ENCODE assay signal across 8 cellular contexts in genomic region chr20:45469336-45470261, GRCh38. TPM values are rescaled to one million over a fixed set of nuclear protein-coding genes. Genes with fewer than 3 reads are reported as not detected.
DNase-seq lines count a peak whose midpoint lies in the region; ATAC-seq and TF ChIP-seq lines count a peak whose summit lies in the region.

WFDC2 (plus strand) TSS chr20:45469753; CDS start chr20:45469782, 29 bp downstream.

- in situ Hi-C loops in astrocyte of the spinal cord (cut with HindIII; ENCODE audit: low sequenced_read_pairs): no loop called here

- TF ChIP-seq CTCF in CD8-positive, alpha-beta T cell (IDR thresholded peaks at IDR 0.05): no peak
- TF ChIP-seq CTCF in astrocyte of the spinal cord (IDR thresholded peaks at IDR 0.05; ENCODE audit: low read depth, low read length) (no peak), stomach (IDR thresholded peaks at IDR 0.05) (no peak)

- no peak within 1 kb of the TSS for H3K27ac ChIP-seq in CD8-positive, alpha-beta T cell (ENCODE audit: low read depth, low read length)
- H3K27ac ChIP-seq in HUES64 (ENCODE audit: low read depth, low read length) (no peak within 1 kb of the TSS), stomach (peak within 1 kb of the TSS; percentile 57 to 75 (median 70))

- no peak within 1 kb of the TSS for H3K27ac Mint-ChIP-seq in CD8-positive, alpha-beta T cell

- ATAC-seq in CD8-positive, alpha-beta T cell: no peak
- ATAC-seq in left colon (peak; percentile 71), HG03460 (IDR thresholded peaks at IDR 0.05; ENCODE audit: unreplicated experiment) (no peak)

- H3K4me3 Mint-ChIP-seq in CD8-positive, alpha-beta T cell: peak within 1 kb of the TSS; percentile 68

- H3K27me3 ChIP-seq in CD8-positive, alpha-beta T cell (ENCODE audit: insufficient read depth, low read length): peaks cover 27% of the 10 kb centered on the region
- H3K27me3 ChIP-seq in HUES64 (ENCODE audit: insufficient read depth, low read length): peaks cover 31% of the 10 kb centered on the region
- peaks cover 0 to 32% (median 26%) of the 10 kb centered on the region in 3 donors for H3K27me3 ChIP-seq in stomach

- peaks cover 8% of the 10 kb centered on the region for H3K4me1 ChIP-seq in CD8-positive, alpha-beta T cell (ENCODE audit: insufficient read depth, low read length)
- peaks cover 9% of the 10 kb centered on the region; the same call in 1 of the 2 replicates for H3K4me1 ChIP-seq in HUES64 (ENCODE audit: insufficient read depth, low read length)
- peaks cover 12 to 37% (median 29%) of the 10 kb centered on the region in 4 donors for H3K4me1 ChIP-seq in stomach

- no peaks in the 10 kb centered on the region for H3K9me3 ChIP-seq in CD8-positive, alpha-beta T cell (ENCODE audit: low read length)
- H3K9me3 ChIP-seq in HUES64 (ENCODE audit: insufficient read depth, low read depth, low read length): no peaks in the 10 kb centered on the region
- H3K9me3 ChIP-seq in stomach: no peaks in the 10 kb centered on the region

- peaks cover 58% of the 10 kb centered on the region for H3K27me3 Mint-ChIP-seq in CD8-positive, alpha-beta T cell (ENCODE audit: low read depth)

- CTCF ChIA-PET in CD8-positive, alpha-beta T cell (lab: Charles Lee): interaction anchor here (1.2 kb wide), 1 partner anchor 11 kb away, joined by 4 read pairs; no protein-coding TSS in a partner anchor

- TF ChIP-seq EP300 in stomach (IDR thresholded peaks at IDR 0.05): no peak

- no peaks in the 10 kb centered on the region for H3K36me3 Mint-ChIP-seq in CD8-positive, alpha-beta T cell

- POLR2A ChIA-PET in CD8-positive, alpha-beta T cell (lab: Charles Lee): no interaction called here

- no peak for TF ChIP-seq POLR2A in stomach (IDR thresholded peaks at IDR 0.05)

- peaks cover 13% of the 10 kb centered on the region for H3K4me1 Mint-ChIP-seq in CD8-positive, alpha-beta T cell (ENCODE audit: low read depth)

- peak within 1 kb of the TSS; percentile 70 for H3K9ac ChIP-seq in HUES64 (ENCODE audit: low read depth, low read length)

- peak within 1 kb of the TSS; percentile 44 for H3K4me3 ChIP-seq in CD8-positive, alpha-beta T cell (ENCODE audit: low read depth, low read length)
- H3K4me3 ChIP-seq in HUES64 (ENCODE audit: low read length): peak within 1 kb of the TSS; percentile 65
- peak within 1 kb of the TSS; percentile 23 for H3K4me3 ChIP-seq in astrocyte of the spinal cord (ENCODE audit: low read depth, low read length)
- peak within 1 kb of the TSS; percentile 41 to 59 (median 47) for H3K4me3 ChIP-seq in stomach

- no peaks in the 10 kb centered on the region for H3K9me3 Mint-ChIP-seq in CD8-positive, alpha-beta T cell

- DNase-seq in CD8-positive, alpha-beta T cell: no peak
- no peak for DNase-seq in astrocyte of the spinal cord (ENCODE audit: low read depth, low spot score)
- DNase-seq in left colon: peak; percentile 58 to 62
- peak; percentile 42 for DNase-seq in stomach
- DNase-seq in amniotic stem cell (lab: John Stamatoyannopoulos, UW): no peak
- no peak for DNase-seq in OCI-M1 (lab: John Stamatoyannopoulos, UW)

- H3K36me3 ChIP-seq in CD8-positive, alpha-beta T cell (ENCODE audit: insufficient read depth, low read length): no peaks in the 10 kb centered on the region
- H3K36me3 ChIP-seq in HUES64 (ENCODE audit: insufficient read depth, low read length): no peaks in the 10 kb centered on the region
- H3K36me3 ChIP-seq in stomach: no peaks in the 10 kb centered on the region

- intact Hi-C loops in CD8-positive, alpha-beta T cell (cut with DNase I, micrococcal nuclease): no loop called here
- intact Hi-C loops in left colon (cut with DNase I, micrococcal nuclease) (no loop called here), stomach (cut with DNase I; ENCODE audit: low total_unique reads) (no loop called here)

- 2% methylated on average over 54 of the region's 54 CpGs for WGBS in HUES64
- 3 to 11% (median 7%) methylated on average over 19 to 54 of the region's 54 CpGs for WGBS in stomach, 5 donors

RNA-seq across cellular contexts. Expression of gene WFDC2, which starts in this region (rescaled TPM):
- total RNA-seq in CD8-positive, alpha-beta T cell: not detected
- 41.5 TPM for polyA plus RNA-seq in HUES64 (2013, experiment 1 of 2)
- polyA plus RNA-seq in HUES64 (2013, experiment 2 of 2): 43.4 TPM
- total RNA-seq in left colon (100 to 1,000 TPM; 108 to 124 TPM), stomach (10 to 100 TPM in 2 of 5 donors, 1 to 10 TPM in 2, not detected in 1; 2.2 to 82.8 (median 37.6) TPM)
- 10 to 100 TPM in 2 of 3 donors, 1 to 10 TPM in 1; 6.4 to 57.7 (median 49.0) TPM for polyA plus RNA-seq in stomach

Comparison
In these comparisons a context has a peak if more than half of its experiments do, and no peak if none do; other contexts are left out.
1. DNase-seq: peak in left colon (2 of 2) and stomach (single experiment); none in CD8-positive, alpha-beta T cell (0 of 7), astrocyte of the spinal cord (single experiment), amniotic stem cell (single experiment) and OCI-M1 (single experiment).
2. H3K27ac ChIP-seq: peak in stomach (5 of 5); none in CD8-positive, alpha-beta T cell (single experiment) and HUES64 (single experiment).
3. Peak in every context shown above with its lines, with median percentiles within 50 percentile points of each other: H3K4me3 ChIP-seq.